Comparison of ENCODE assay signal across 20 cellular contexts in the genomic region with DNA sequence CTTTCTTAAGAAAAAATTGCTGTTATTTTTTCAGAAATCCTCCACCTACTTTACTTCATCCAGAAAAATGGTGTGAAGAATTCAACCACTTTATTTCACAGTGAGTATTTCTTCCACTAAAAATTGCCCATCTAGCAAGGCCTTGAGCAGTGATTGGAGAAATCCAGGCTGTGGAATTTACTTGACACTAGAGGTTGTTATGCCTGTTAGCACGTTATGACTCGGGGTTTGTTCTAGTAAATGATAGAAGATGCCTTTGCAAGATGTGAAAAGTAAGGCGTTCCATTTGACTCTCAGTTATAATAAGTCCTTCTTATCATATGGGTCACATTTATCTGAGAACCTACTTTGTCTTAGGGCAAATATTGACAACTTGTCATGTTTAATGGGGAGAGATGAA.
DNase-seq lines count a peak whose midpoint lies in the region; ATAC-seq, FAIRE-seq and TF ChIP-seq lines count a peak whose summit lies in the region.
"Had no signal": no experiment of that assay in that cellular context is flagged by ENCODE, and none has a peak within 500 bp of the region (broad histone marks: within the 10 kb centered on the region; RNA-seq: fewer than 3 reads in every experiment).

No MANE protein-coding gene starts in this region.

- DNase-seq in GM12891 (ENCODE audit: insufficient read length, low spot score), result no peak
- DNase-seq in astrocyte (ENCODE audit: low read depth), result peak; percentile 12
- peak; percentile 62 for DNase-seq in foreskin melanocyte
- peak; percentile 52 for DNase-seq in renal cortical epithelial cell (ENCODE audit: low read depth)
- DNase-seq in iPS-NIHi11 (ENCODE audit: low spot score), result no peak
- no peak for DNase-seq in NCI-H187 (lab: John Stamatoyannopoulos, UW)
- DNase-seq: BE2C; C1 segment of cervical spinal cord; CD4-positive, alpha-beta T cell; DMS79 treated with DMSO at 0.1 percent for 48 hours; GF-D8; GOT3; H7; HFFc6; IMR-90 had no signal

- no peak overlapping the region for H3K4me3 ChIP-seq in astrocyte (ENCODE audit: insufficient read depth, low read depth, low read length)
- H3K4me3 ChIP-seq: K562 had no signal

- no peak overlapping the region for H2AFZ ChIP-seq in astrocyte (ENCODE audit: low read depth, low read length)

- H3K4me2 ChIP-seq in astrocyte (ENCODE audit: low read length), result no peak overlapping the region

- no peaks in the 10 kb centered on the region for H3K9me3 ChIP-seq in astrocyte (ENCODE audit: insufficient read depth, low read depth, low read length)
- H3K9me3 ChIP-seq: BE2C had no signal

- peaks cover 5% of the 10 kb centered on the region for H3K9me3 Mint-ChIP-seq in astrocyte (ENCODE audit: unreplicated experiment)
- H3K9me3 Mint-ChIP-seq: CD4-positive, alpha-beta T cell; HFFc6 had no signal

- no peak overlapping the region for H3K4me3 Mint-ChIP-seq in astrocyte (ENCODE audit: unreplicated experiment)
- H3K4me3 Mint-ChIP-seq: CD4-positive, alpha-beta T cell; HFFc6 had no signal

- no peak for TF ChIP-seq CTCF in astrocyte (IDR thresholded peaks at IDR 0.05; ENCODE audit: insufficient read depth, low read depth, low read length)

- no peak for ATAC-seq in GM19395 (IDR thresholded peaks at IDR 0.05; ENCODE audit: unreplicated experiment)
- ATAC-seq in GM18520 (IDR thresholded peaks at IDR 0.05; ENCODE audit: unreplicated experiment), result no peak
- ATAC-seq: HCT116, K562 had no signal

- H3K9ac ChIP-seq in astrocyte (ENCODE audit: low read length), result no peak overlapping the region

- no peak for TF ChIP-seq POLR2A in GM12891 (IDR thresholded peaks at IDR 0.05; ENCODE audit: low read depth, low read length)

- no peak overlapping the region for H3K27ac Mint-ChIP-seq in astrocyte (ENCODE audit: unreplicated experiment)
- H3K27ac Mint-ChIP-seq: CD4-positive, alpha-beta T cell; HFFc6 had no signal

- H3K36me3 ChIP-seq in astrocyte (ENCODE audit: insufficient read depth, low read length), result no peaks in the 10 kb centered on the region
- H3K36me3 ChIP-seq: BE2C had no signal

- H3K79me2 ChIP-seq in astrocyte (ENCODE audit: insufficient read depth, low read length), result no peaks in the 10 kb centered on the region

- H4K20me1 ChIP-seq in astrocyte (ENCODE audit: insufficient read depth, low read length), result no peaks in the 10 kb centered on the region

- H3K27me3 Mint-ChIP-seq in astrocyte (ENCODE audit: low read depth, unreplicated experiment), result peaks cover 4% of the 10 kb centered on the region

- no peaks in the 10 kb centered on the region for H3K27me3 ChIP-seq in astrocyte (ENCODE audit: insufficient read depth, low read length)
- H3K27me3 ChIP-seq: BE2C had no signal

- H3K27ac ChIP-seq in astrocyte (ENCODE audit: low read depth, low read length), result no peak overlapping the region

- H3K36me3 Mint-ChIP-seq in astrocyte (ENCODE audit: low read depth, unreplicated experiment), result no peaks in the 10 kb centered on the region

- H3K4me1 ChIP-seq in astrocyte (ENCODE audit: insufficient read depth, low read length), result no peaks in the 10 kb centered on the region
- H3K4me1 ChIP-seq: BE2C had no signal

- FAIRE-seq in GM12891 (lab: Jason Lieb, UNC) (peak; percentile 23), astrocyte (lab: Jason Lieb, UNC) (no peak)
- FAIRE-seq: HTR-8/SVneo, K562 had no signal

- H3K4me1 Mint-ChIP-seq in astrocyte (ENCODE audit: low read depth, unreplicated experiment), result no peaks in the 10 kb centered on the region

TF ChIP-seq in GM12891, 5 proteins besides CTCF, POLR2A, EP300 and RAD21:
- TF ChIP-seq POLR2AphosphoS5 (IDR thresholded peaks at IDR 0.05; ENCODE audit: low read depth, low read length) (no peak), POU2F2 (IDR thresholded peaks at IDR 0.05; ENCODE audit: low read depth, low read length) (no peak), PAX5 (IDR thresholded peaks at IDR 0.05; ENCODE audit: insufficient read depth, low read length, severe bottlenecking) (no peak), SPI1 (IDR thresholded peaks at IDR 0.05; ENCODE audit: low read depth, low read length) (no peak), TAF1 (IDR thresholded peaks at IDR 0.05; ENCODE audit: low read depth, low read length) (no peak)

Comparison
In these comparisons a context has a peak if more than half of its experiments do, and no peak if none do; other contexts are left out.
1. DNase-seq: peak in astrocyte (single experiment), foreskin melanocyte (single experiment) and renal cortical epithelial cell (single experiment); none in GM12891 (single experiment), iPS-NIHi11 (single experiment) and NCI-H187 (0 of 2).